Comparison of ENCODE assay signal across 27 cellular contexts in the genomic region with DNA sequence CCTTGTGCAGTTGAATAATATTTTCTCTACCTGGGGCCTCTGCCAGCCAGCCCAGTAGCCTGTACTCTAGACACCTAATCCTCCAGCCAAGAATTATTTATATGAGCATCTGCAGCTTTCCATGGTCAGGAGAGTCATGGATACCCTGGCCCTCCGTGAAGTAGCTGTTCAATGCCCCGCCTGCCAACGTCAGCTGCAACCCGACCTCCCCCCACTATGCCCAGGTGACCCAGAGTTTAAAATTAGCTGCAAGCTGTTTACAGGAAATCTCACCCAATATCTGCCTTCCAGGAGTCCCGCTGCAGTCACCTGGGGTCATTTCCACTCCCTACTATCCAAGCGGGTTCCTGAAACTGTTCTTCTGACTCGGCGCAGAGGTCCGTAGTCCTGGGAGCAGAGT. TPM values are rescaled to one million over a fixed set of nuclear protein-coding genes. Genes with fewer than 3 reads are reported as not detected.
"Had no signal": no experiment of that assay in that cellular context is flagged by ENCODE, and none has a peak within 500 bp of the region (broad histone marks: within the 10 kb centered on the region; RNA-seq: fewer than 3 reads in every experiment).

No MANE protein-coding gene starts in this region.

- H3K27ac ChIP-seq: adrenal gland, KMS-11 had no signal

- H3K4me1 ChIP-seq: adrenal gland had no signal

- H3K27me3 ChIP-seq: adrenal gland had no signal

- ATAC-seq: activated CD8-positive, alpha-beta T cell treated with anti-CD3 and anti-CD28 coated beads, Interleukin-2, amount 10 ng/mL, durations not matched to agents 7 days and 5 days; PC-3; T-helper 17 cell; WTC11 had no signal

- H3K9ac ChIP-seq: KMS-11 had no signal

- H3K4me2 ChIP-seq: KMS-11 had no signal

- DNase-seq: activated CD4-positive, alpha-beta T cell treated with anti-CD3 and anti-CD28 coated beads for 48 hours; activated CD4-positive, alpha-beta T cell treated with anti-CD3 and anti-CD28 coated beads, Interleukin-2, amount 50 U/mL, for 4 hours; activated CD4-positive, CD25-positive, alpha-beta regulatory T cell treated with anti-CD3 and anti-CD28 coated beads, Interleukin-2, amount 50 U/mL, for 72 hours; activated CD8-positive, alpha-beta memory T cell treated with anti-CD3 and anti-CD28 coated beads, Interleukin-2, amount 50 U/mL, for 48 hours; activated CD8-positive, alpha-beta T cell treated with anti-CD3 and anti-CD28 coated beads, Interleukin-2, amount 10 ng/mL, durations not matched to agents 7 days and 5 days; activated naive CD4-positive, alpha-beta T cell treated with anti-CD3 and anti-CD28 coated beads, Interleukin-2, amount 50 U/mL, for 16 hours; activated naive CD8-positive, alpha-beta T cell treated with anti-CD3 and anti-CD28 coated beads, Interleukin-2, amount 10 ng/mL, durations not matched to agents 7 days and 5 days; activated T-cell treated with anti-CD3 and anti-CD28 coated beads, Interleukin-2, amount 50 U/mL, for 1 hour; adrenal gland; anterior cingulate cortex; cerebellar nuclear complex; MV-4-11; NCI-H1105; NCI-H1436; NCI-H187; NCI-H446 treated with DMSO at 0.1 percent for 48 hours; NCI-H526 treated with DMSO at 0.1 percent for 48 hours; NCI-H82; PC-3; SHP77 treated with DMSO at 0.1 percent for 48 hours; T-helper 17 cell; T-helper 9 cell had no signal

- H3K9me3 ChIP-seq: adrenal gland had no signal

- H3K36me3 ChIP-seq: adrenal gland had no signal

- H3K4me3 ChIP-seq: adrenal gland had no signal

RNA-seq across cellular contexts. Expression of gene SDR42E2, which starts 12.3 kb away (rescaled TPM):
- total RNA-seq: adrenal gland, cardiac septum, MCF 10A, PC-3, SK-MEL-5 had no signal
